1 cellular context compared by ENCODE assay signal in the genomic region with DNA sequence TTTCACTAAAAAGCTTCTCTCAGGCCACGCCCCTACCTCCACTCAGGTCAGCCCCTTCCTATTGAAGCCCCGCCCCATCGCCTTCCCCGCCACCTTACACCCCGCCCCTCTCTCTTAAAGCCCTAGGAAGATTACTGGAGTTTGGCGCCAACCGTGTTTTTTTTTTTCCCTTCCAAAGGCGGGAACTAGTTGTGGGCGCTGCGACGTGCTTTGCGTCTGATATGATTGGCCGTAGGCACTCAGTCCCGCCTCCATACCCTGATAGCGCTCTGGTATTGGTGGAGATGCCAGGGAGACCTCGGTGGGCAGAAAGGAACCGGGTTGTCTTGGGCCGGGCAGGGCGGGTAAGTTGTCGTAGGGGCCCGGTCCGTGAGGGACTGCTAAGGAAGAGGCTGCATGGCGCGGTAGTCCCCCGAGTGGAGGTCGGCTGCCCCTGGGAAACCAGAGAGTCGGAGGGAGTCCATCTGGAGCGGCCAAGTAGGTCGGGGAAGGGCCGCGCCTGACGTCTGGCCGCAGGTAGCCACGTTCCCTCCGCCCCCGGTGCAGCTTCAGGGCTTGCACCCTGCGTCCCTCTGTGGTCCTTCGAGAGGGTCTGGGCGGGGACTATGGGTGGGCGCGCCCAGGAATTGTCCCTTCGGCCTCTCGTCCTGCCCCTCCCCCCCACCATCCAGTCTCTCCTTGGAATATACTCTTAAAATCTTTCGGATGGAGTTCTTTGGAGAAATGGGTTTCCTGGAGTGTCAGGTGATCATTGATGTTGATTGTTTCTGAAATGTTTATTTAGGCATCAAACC.
TF ChIP-seq lines count a peak whose summit lies in the region.

TSS of gene CASP8AP2 (plus strand) at position 290 of the 794 bp plus-strand sequence.

TF ChIP-seq in HEK293, 187 proteins besides CTCF, POLR2A, EP300 and RAD21 (continued from another document and continues in another):
- peak; percentile 99 for TF ChIP-seq ZNF362 (tag by site-specific recombination; IDR thresholded peaks at IDR 0.05)
- no peak; the same call in 1 of the 2 replicates for TF ChIP-seq ZNF423 (tag by site-specific recombination; IDR thresholded peaks at IDR 0.05)
- TF ChIP-seq, protein P1, sequence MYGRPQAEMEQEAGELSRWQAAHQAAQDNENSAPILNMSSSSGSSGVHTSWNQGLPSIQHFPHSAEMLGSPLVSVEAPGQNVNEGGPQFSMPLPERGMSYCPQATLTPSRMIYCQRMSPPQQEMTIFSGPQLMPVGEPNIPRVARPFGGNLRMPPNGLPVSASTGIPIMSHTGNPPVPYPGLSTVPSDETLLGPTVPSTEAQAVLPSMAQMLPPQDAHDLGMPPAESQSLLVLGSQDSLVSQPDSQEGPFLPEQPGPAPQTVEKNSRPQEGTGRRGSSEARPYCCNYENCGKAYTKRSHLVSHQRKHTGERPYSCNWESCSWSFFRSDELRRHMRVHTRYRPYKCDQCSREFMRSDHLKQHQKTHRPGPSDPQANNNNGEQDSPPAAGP (tag by site-specific recombination; IDR thresholded peaks at IDR 0.05) = peak; percentile 85; the same call in 1 of the 2 replicates
- no peak for TF ChIP-seq ZBTB49 (tag by site-specific recombination; IDR thresholded peaks at IDR 0.05; ENCODE audit: low read depth)
- no peak for TF ChIP-seq OSR2 (tag by site-specific recombination; IDR thresholded peaks at IDR 0.05)
- no peak for TF ChIP-seq MYNN (tag by site-specific recombination; IDR thresholded peaks at IDR 0.05; ENCODE audit: borderline replicate concordance)
- TF ChIP-seq, protein P2, sequence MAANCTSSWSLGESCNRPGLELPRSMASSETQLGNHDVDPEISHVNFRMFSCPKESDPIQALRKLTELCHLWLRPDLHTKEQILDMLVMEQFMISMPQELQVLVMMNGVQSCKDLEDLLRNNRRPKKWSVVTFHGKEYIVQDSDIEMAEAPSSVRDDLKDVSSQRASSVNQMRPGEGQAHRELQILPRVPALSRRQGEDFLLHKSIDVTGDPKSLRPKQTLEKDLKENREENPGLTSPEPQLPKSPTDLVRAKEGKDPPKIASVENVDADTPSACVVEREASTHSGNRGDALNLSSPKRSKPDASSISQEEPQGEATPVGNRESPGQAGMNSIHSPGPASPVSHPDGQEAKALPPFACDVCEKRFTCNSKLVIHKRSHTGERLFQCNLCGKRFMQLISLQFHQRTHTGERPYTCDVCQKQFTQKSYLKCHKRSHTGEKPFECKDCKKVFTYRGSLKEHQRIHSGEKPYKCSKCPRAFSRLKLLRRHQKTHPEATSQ (tag by site-specific recombination; IDR thresholded peaks at IDR 0.05) = peak; percentile 79; the same call in 1 of the 2 replicates
- no peak for TF ChIP-seq SETDB1 (IDR thresholded peaks at IDR 0.05; ENCODE audit: insufficient read length, low read length)
- peak; percentile 71; the same call in 1 of the 2 replicates for TF ChIP-seq ZNF76 (tag by site-specific recombination; IDR thresholded peaks at IDR 0.05; ENCODE audit: borderline replicate concordance, low read depth)
- no peak for TF ChIP-seq ZNF16 (tag by site-specific recombination; IDR thresholded peaks at IDR 0.05; ENCODE audit: low read depth)
- TF ChIP-seq ZNF37A (tag by site-specific recombination; IDR thresholded peaks at IDR 0.05) = no peak
- no peak for TF ChIP-seq ZNF114 (tag by site-specific recombination; IDR thresholded peaks at IDR 0.05)
- TF ChIP-seq ZNF416 (tag by site-specific recombination; IDR thresholded peaks at IDR 0.05) = no peak
- TF ChIP-seq ZXDB (tag by site-specific recombination; IDR thresholded peaks at IDR 0.05) = peak; percentile 90
- no peak for TF ChIP-seq ZNF626 (tag by site-specific recombination; IDR thresholded peaks at IDR 0.05)
- no peak for TF ChIP-seq ZNF23 (tag by site-specific recombination; IDR thresholded peaks at IDR 0.05; ENCODE audit: borderline replicate concordance)
- TF ChIP-seq ZNF292 (tag by site-specific recombination; IDR thresholded peaks at IDR 0.05; ENCODE audit: borderline replicate concordance, low read depth) = no peak
- peak; percentile 57 for TF ChIP-seq ZNF2 (tag by site-specific recombination; IDR thresholded peaks at IDR 0.05)
- no peak for TF ChIP-seq GFI1B (tag by site-specific recombination; IDR thresholded peaks at IDR 0.05)
- TF ChIP-seq ZBTB1 (tag by site-specific recombination; IDR thresholded peaks at IDR 0.05) = no peak
- TF ChIP-seq ZNF266 (tag by site-specific recombination; IDR thresholded peaks at IDR 0.05; ENCODE audit: low read depth) = no peak
- TF ChIP-seq YY2 (tag by site-specific recombination; IDR thresholded peaks at IDR 0.05) = 0 out of 2 replicates have a peak, but pooled peaks have one; percentile 14
- TF ChIP-seq ZNF645 (tag by site-specific recombination; IDR thresholded peaks at IDR 0.05) = no peak
- TF ChIP-seq PRDM4 (tag by site-specific recombination; IDR thresholded peaks at IDR 0.05) = no peak; the same call in 1 of the 2 replicates
- TF ChIP-seq, protein P3, sequence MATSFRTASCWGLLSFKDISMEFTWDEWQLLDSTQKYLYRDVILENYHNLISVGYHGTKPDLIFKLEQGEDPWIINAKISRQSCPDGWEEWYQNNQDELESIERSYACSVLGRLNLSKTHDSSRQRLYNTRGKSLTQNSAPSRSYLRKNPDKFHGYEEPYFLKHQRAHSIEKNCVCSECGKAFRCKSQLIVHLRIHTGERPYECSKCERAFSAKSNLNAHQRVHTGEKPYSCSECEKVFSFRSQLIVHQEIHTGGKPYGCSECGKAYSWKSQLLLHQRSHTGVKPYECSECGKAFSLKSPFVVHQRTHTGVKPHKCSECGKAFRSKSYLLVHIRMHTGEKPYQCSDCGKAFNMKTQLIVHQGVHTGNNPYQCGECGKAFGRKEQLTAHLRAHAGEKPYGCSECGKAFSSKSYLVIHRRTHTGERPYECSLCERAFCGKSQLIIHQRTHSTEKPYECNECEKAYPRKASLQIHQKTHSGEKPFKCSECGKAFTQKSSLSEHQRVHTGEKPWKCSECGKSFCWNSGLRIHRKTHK (tag by site-specific recombination; IDR thresholded peaks at IDR 0.05) = no peak
- TF ChIP-seq ZNF843 (tag by site-specific recombination; IDR thresholded peaks at IDR 0.05) = 0 out of 2 replicates have a peak, but pooled peaks have one; percentile 23
- no peak for TF ChIP-seq ZNF544 (tag by site-specific recombination; IDR thresholded peaks at IDR 0.05)
- no peak for TF ChIP-seq ZNF624 (tag by site-specific recombination; IDR thresholded peaks at IDR 0.05)
- peak; percentile 60 for TF ChIP-seq EGR2 (tag by site-specific recombination; IDR thresholded peaks at IDR 0.05; ENCODE audit: low read depth)
- TF ChIP-seq ZNF660 (tag by site-specific recombination; IDR thresholded peaks at IDR 0.05) = no peak
- TF ChIP-seq ZNF488 (tag by site-specific recombination; IDR thresholded peaks at IDR 0.05) = no peak
- no peak for TF ChIP-seq ZNF670 (tag by site-specific recombination; IDR thresholded peaks at IDR 0.05; ENCODE audit: low read depth)
- no peak for TF ChIP-seq RBAK (tag by site-specific recombination; IDR thresholded peaks at IDR 0.05)
- TF ChIP-seq ZNF776 (tag by site-specific recombination; IDR thresholded peaks at IDR 0.05; ENCODE audit: borderline replicate concordance) = no peak
- no peak for TF ChIP-seq ZNF140 (tag by site-specific recombination; IDR thresholded peaks at IDR 0.05)
- TF ChIP-seq ZBTB48 (tag by site-specific recombination; IDR thresholded peaks at IDR 0.05) = peak; percentile 94
- TF ChIP-seq ZNF19 (tag by site-specific recombination; IDR thresholded peaks at IDR 0.05; ENCODE audit: low read depth) = no peak
- TF ChIP-seq ZBTB44 (tag by site-specific recombination; IDR thresholded peaks at IDR 0.05) = no peak
- TF ChIP-seq ZNF24 (tag by site-specific recombination; IDR thresholded peaks at IDR 0.05) = peak; percentile 38; the same call in 1 of the 2 replicates
- peak; percentile 69; the same call in 1 of the 2 replicates for TF ChIP-seq ZNF600 (tag by site-specific recombination; IDR thresholded peaks at IDR 0.05)
- peak; percentile 21; the same call in 1 of the 2 replicates for TF ChIP-seq ZNF449 (tag by site-specific recombination; IDR thresholded peaks at IDR 0.05)
- TF ChIP-seq ZSCAN4 (tag by site-specific recombination; IDR thresholded peaks at IDR 0.05) = no peak
- no peak for TF ChIP-seq ZNF302 (tag by site-specific recombination; IDR thresholded peaks at IDR 0.05; ENCODE audit: low read depth)
